ENCODE assay signal across 29 cellular contexts in the genomic region with DNA sequence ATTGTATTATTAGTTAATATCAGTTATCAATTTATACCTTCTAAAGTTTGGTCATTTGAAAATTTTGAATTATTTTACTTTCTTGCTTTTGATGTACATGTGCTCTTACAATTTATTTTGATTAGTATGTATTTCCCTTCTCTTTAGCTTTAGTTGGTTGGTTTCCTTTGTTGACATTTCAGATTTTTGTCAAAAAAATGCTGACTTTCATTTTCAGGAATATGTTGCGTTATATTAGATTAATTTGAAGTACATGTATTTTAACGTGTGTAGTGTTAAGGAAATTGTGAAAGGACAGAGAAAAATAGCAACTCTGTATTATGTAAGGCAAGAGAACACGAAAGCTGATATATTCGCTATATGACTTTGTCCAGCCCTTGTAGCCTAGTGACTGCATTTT.
"Had no signal": no experiment of that assay in that cellular context is flagged by ENCODE, and none has a peak within 500 bp of the region (broad histone marks: within the 10 kb centered on the region; RNA-seq: fewer than 3 reads in every experiment).

No MANE protein-coding gene starts in this region.

- H3K4me1 ChIP-seq: adrenal gland, body of pancreas, colonic mucosa, gastrocnemius medialis, heart left ventricle had no signal

- H3K9me3 ChIP-seq: adrenal gland, body of pancreas, colonic mucosa, gastrocnemius medialis had no signal

- H3K4me3 ChIP-seq: adrenal gland, body of pancreas, colonic mucosa, gastrocnemius medialis, heart left ventricle had no signal

- ATAC-seq: activated CD4-positive, alpha-beta T cell treated with anti-CD3 and anti-CD28 coated beads for 36 hours; activated CD8-positive, alpha-beta memory T cell treated with anti-CD3 and anti-CD28 coated beads, Interleukin-2, amount 10 ng/mL, durations not matched to agents 7 days and 5 days; activated CD8-positive, alpha-beta T cell treated with anti-CD3 and anti-CD28 coated beads, Interleukin-2, amount 10 ng/mL, durations not matched to agents 7 days and 5 days; activated naive CD8-positive, alpha-beta T cell treated with anti-CD3 and anti-CD28 coated beads, Interleukin-2, amount 50 U/mL, for 24 hours; body of pancreas; esophagus mucosa; gastrocnemius medialis; heart left ventricle had no signal

- H3K27ac ChIP-seq: adrenal gland, body of pancreas, colonic mucosa, gastrocnemius medialis, heart left ventricle had no signal

- DNase-seq: activated CD4-positive, alpha-beta memory T cell treated with anti-CD3 and anti-CD28 coated beads for 36 hours; activated CD4-positive, alpha-beta T cell treated with anti-CD3 and anti-CD28 coated beads for 36 hours; activated CD4-positive, alpha-beta T cell treated with anti-CD3 and anti-CD28 coated beads, Interleukin-2, amount 10 ng/mL, durations not matched to agents 24 days and 14 days; activated CD4-positive, CD25-positive, alpha-beta regulatory T cell; activated CD4-positive, CD25-positive, alpha-beta regulatory T cell treated with anti-CD3 and anti-CD28 coated beads, Interleukin-2, amount 50 U/mL, for 72 hours; activated CD8-positive, alpha-beta memory T cell treated with anti-CD3 and anti-CD28 coated beads, Interleukin-2, amount 10 ng/mL, durations not matched to agents 7 days and 5 days; activated CD8-positive, alpha-beta memory T cell treated with anti-CD3 and anti-CD28 coated beads, Interleukin-2, amount 50 U/mL, for 4 hours; activated CD8-positive, alpha-beta T cell treated with anti-CD3 and anti-CD28 coated beads, Interleukin-2, amount 10 ng/mL, durations not matched to agents 7 days and 5 days; activated effector memory CD4-positive, alpha-beta T cell treated with anti-CD3 and anti-CD28 coated beads, Interleukin-2, amount 50 U/mL, for 16 hours; activated naive CD4-positive, alpha-beta T cell treated with anti-CD3 and anti-CD28 coated beads for 36 hours; activated naive CD8-positive, alpha-beta T cell treated with anti-CD3 and anti-CD28 coated beads for 36 hours; activated naive CD8-positive, alpha-beta T cell treated with anti-CD3 and anti-CD28 coated beads, Interleukin-2, amount 50 U/mL, for 24 hours; activated T-cell treated with anti-CD3 and anti-CD28 coated beads, Interleukin-2, amount 50 U/mL, for 1 hour; activated T-cell treated with anti-CD3 and anti-CD28 coated beads, Interleukin-2, amount 50 U/mL, for 48 hours; adrenal gland; amygdala; aorta; body of pancreas; caudate nucleus; cerebellar nuclear complex; colonic mucosa; effector memory CD4-positive, alpha-beta T cell; endodermal cell; foreskin fibroblast; gastrocnemius medialis; glutamatergic neuron; heart left ventricle; T-helper 2 cell had no signal

- H3K27me3 ChIP-seq: adrenal gland, body of pancreas, colonic mucosa, gastrocnemius medialis, heart left ventricle had no signal

- H3K36me3 ChIP-seq: adrenal gland, colonic mucosa, gastrocnemius medialis, heart left ventricle had no signal
